1 cellular context compared by ENCODE assay signal in the genomic region with DNA sequence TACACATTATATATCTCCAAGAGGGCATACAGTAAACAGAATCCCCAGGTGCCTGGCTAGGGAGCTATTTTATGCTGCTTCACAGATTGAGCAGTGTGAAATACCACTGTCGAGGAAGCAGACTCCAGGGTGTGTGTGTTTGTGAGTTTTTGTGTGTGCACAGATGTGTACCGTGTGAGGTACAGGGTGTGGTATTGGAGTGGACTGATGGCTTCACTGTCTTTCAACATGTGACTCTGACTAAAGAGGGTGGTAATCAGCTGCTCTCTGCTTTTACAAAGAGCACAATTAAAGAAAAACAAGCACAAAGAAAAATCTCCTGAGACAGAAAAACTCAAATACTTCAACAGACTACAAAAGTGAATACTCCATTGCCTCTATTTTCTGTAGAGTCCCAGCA.
TF ChIP-seq lines count a peak whose summit lies in the region.

No MANE protein-coding gene starts in this region.

TF ChIP-seq in IMR-90, 13 proteins besides CTCF, POLR2A, EP300 and RAD21 (continued from another document):
- TF ChIP-seq, protein P1, sequence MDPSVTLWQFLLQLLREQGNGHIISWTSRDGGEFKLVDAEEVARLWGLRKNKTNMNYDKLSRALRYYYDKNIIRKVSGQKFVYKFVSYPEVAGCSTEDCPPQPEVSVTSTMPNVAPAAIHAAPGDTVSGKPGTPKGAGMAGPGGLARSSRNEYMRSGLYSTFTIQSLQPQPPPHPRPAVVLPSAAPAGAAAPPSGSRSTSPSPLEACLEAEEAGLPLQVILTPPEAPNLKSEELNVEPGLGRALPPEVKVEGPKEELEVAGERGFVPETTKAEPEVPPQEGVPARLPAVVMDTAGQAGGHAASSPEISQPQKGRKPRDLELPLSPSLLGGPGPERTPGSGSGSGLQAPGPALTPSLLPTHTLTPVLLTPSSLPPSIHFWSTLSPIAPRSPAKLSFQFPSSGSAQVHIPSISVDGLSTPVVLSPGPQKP (IDR thresholded peaks at IDR 0.05; ENCODE audit: borderline replicate concordance, low read depth, low read length): no peak
- no peak for TF ChIP-seq NFE2L2 (IDR thresholded peaks at IDR 0.05; ENCODE audit: low read depth, low read length)
- no peak for TF ChIP-seq SMC3 (IDR thresholded peaks at IDR 0.05; ENCODE audit: low read depth, low read length)
- no peak for TF ChIP-seq CHD1 (IDR thresholded peaks at IDR 0.05; ENCODE audit: low read depth, low read length)
- TF ChIP-seq FOS (IDR thresholded peaks at IDR 0.05; ENCODE audit: low read depth, low read length): no peak
- TF ChIP-seq MXI1 (IDR thresholded peaks at IDR 0.05; ENCODE audit: borderline replicate concordance, low read depth, low read length): no peak
- TF ChIP-seq, protein P2, sequence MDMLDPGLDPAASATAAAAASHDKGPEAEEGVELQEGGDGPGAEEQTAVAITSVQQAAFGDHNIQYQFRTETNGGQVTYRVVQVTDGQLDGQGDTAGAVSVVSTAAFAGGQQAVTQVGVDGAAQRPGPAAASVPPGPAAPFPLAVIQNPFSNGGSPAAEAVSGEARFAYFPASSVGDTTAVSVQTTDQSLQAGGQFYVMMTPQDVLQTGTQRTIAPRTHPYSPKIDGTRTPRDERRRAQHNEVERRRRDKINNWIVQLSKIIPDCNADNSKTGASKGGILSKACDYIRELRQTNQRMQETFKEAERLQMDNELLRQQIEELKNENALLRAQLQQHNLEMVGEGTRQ (IDR thresholded peaks at IDR 0.05; ENCODE audit: low read depth, low read length): no peak
- no peak for TF ChIP-seq CEBPB (IDR thresholded peaks at IDR 0.05; ENCODE audit: low read depth, low read length)
- no peak for TF ChIP-seq RFX5 (IDR thresholded peaks at IDR 0.05; ENCODE audit: low read depth, low read length)
- no peak for TF ChIP-seq RCOR1 (IDR thresholded peaks at IDR 0.05; ENCODE audit: insufficient replicate concordance, low read length)
- TF ChIP-seq MAFK (IDR thresholded peaks at IDR 0.05; ENCODE audit: low read depth, low read length): no peak
